ENCODE assay signal across 13 cellular contexts in genomic region chr10:96690755-96691730, GRCh38. TPM values are rescaled to one million over a fixed set of nuclear protein-coding genes. Genes with fewer than 3 reads are reported as not detected.
DNase-seq lines count a peak whose midpoint lies in the region; ATAC-seq and TF ChIP-seq lines count a peak whose summit lies in the region.
"Had no signal": no experiment of that assay in that cellular context is flagged by ENCODE, and none has a peak within 500 bp of the region (broad histone marks: within the 10 kb centered on the region; RNA-seq: fewer than 3 reads in every experiment).

No MANE protein-coding gene starts in this region.

- no peak overlapping the region for H3K27ac ChIP-seq in uterus
- H3K27ac ChIP-seq in right atrium auricular region, result no peak overlapping the region
- H3K27ac ChIP-seq: body of pancreas, sigmoid colon, upper lobe of left lung had no signal

- no peaks in the 10 kb centered on the region for H3K9me3 ChIP-seq in uterus
- no peaks in the 10 kb centered on the region for H3K9me3 ChIP-seq in right atrium auricular region
- H3K9me3 ChIP-seq: body of pancreas, sigmoid colon, upper lobe of left lung had no signal

- H3K4me1 ChIP-seq in uterus (no peaks in the 10 kb centered on the region), right atrium auricular region (no peaks in the 10 kb centered on the region)

- DNase-seq in AG20443 (ENCODE audit: low spot score) (peak; percentile 31), NOMO-1 treated with DMSO at 0.1 percent for 48 hours (lab: John Stamatoyannopoulos, UW; ENCODE audit: unreplicated experiment) (peak; percentile 35), kidney glomerular epithelial cell (lab: John Stamatoyannopoulos, UW) (peak; percentile 67), uterus (no peak), right atrium auricular region (ENCODE audit: low spot score) (no peak), COLO829 (ENCODE audit: low spot score) (no peak), HK-2 (ENCODE audit: unreplicated experiment) (no peak)
- DNase-seq: body of pancreas; CD4-positive, CD25-positive, alpha-beta regulatory T cell; sigmoid colon; upper lobe of left lung had no signal

- TF ChIP-seq CTCF in uterus (IDR thresholded peaks at IDR 0.05), result no peak
- no peak for TF ChIP-seq CTCF in right atrium auricular region (IDR thresholded peaks at IDR 0.05)

- peak; percentile 43 for ATAC-seq in GM18498 (IDR thresholded peaks at IDR 0.05; ENCODE audit: unreplicated experiment)
- ATAC-seq: body of pancreas had no signal

- H3K4me3 ChIP-seq in uterus (no peak overlapping the region), right atrium auricular region (no peak overlapping the region)
- H3K4me3 ChIP-seq: body of pancreas, sigmoid colon, upper lobe of left lung had no signal

- no peak for TF ChIP-seq POLR2A in uterus (IDR thresholded peaks at IDR 0.05)

- H3K36me3 ChIP-seq in uterus (no peaks in the 10 kb centered on the region), right atrium auricular region (no peaks in the 10 kb centered on the region)
- H3K36me3 ChIP-seq: sigmoid colon, upper lobe of left lung had no signal

- H3K27me3 ChIP-seq in uterus (no peaks in the 10 kb centered on the region), right atrium auricular region (no peaks in the 10 kb centered on the region)
- H3K27me3 ChIP-seq: body of pancreas, sigmoid colon, upper lobe of left lung had no signal

- intact Hi-C loops in uterus (cut with DNase I; ENCODE audit: low total_unique reads), result no loop called here

RNA-seq across cellular contexts. Expression of gene PIK3AP1, which starts 29.3 kb away (rescaled TPM):
- 10 to 100 TPM in 1 of 4 donors, 1 to 10 TPM in 3; 1.7 to 10.6 (median 8.4) TPM for total RNA-seq in uterus
- total RNA-seq in right atrium auricular region, result 10 to 100 TPM in 1 of 2 donors, 1 to 10 TPM in 1; 3.1 to 11.2 TPM
- total RNA-seq: endothelial cell of umbilical vein had no signal

Comparison
In these comparisons a context has a peak if more than half of its experiments do, and no peak if none do; other contexts are left out.
1. DNase-seq: peak in AG20443 (single experiment), NOMO-1 treated with DMSO at 0.1 percent for 48 hours (single experiment) and kidney glomerular epithelial cell (single experiment); none in uterus (0 of 2), right atrium auricular region (single experiment), COLO829 (single experiment) and HK-2 (single experiment).